Comparison of ENCODE assay signal across 21 cellular contexts in genomic region chr2:141529674-141530073, GRCh38.
"Had no signal": no experiment of that assay in that cellular context is flagged by ENCODE, and none has a peak within 500 bp of the region (broad histone marks: within the 10 kb centered on the region; RNA-seq: fewer than 3 reads in every experiment).

No MANE protein-coding gene starts in this region.

- H3K36me3 ChIP-seq: gastrocnemius medialis, heart right ventricle, neural progenitor cell, pancreas, tibial artery, upper lobe of left lung, vagina had no signal

- ATAC-seq: esophagus mucosa; gastrocnemius medialis; heart right ventricle; natural killer cell; right cardiac atrium; stimulated activated effector memory CD8-positive, alpha-beta T cell treated with anti-CD3 and anti-CD28 coated beads, Interleukin-12 subunit alpha, Interleukin-12 subunit beta, amount 100 ng/mL, for 72 hours; stimulated activated naive CD8-positive, alpha-beta T cell treated with anti-CD3 and anti-CD28 coated beads, Interleukin-15, Interleukin-2, amounts not matched to agents 100 U/mL and 50 U/mL, for 24 hours had no signal

- H3K4me1 ChIP-seq: gastrocnemius medialis, heart right ventricle, neural progenitor cell, tibial artery, upper lobe of left lung, vagina had no signal

- DNase-seq: cortex of kidney; dorsolateral prefrontal cortex; effector memory CD4-positive, alpha-beta T cell; gastrocnemius medialis; heart right ventricle; hypothalamus; kidney glomerular epithelial cell; natural killer cell; occipital lobe; right cardiac atrium; small intestine; stimulated activated CD4-positive, alpha-beta T cell treated with anti-CD3 and anti-CD28 coated beads, Interleukin-2, amount 100 ng/mL, for 48 hours; stimulated activated CD8-positive, alpha-beta memory T cell treated with anti-CD3 and anti-CD28 coated beads, Interleukin-4, amount 100 ng/mL, for 48 hours; stimulated activated naive CD8-positive, alpha-beta T cell treated with anti-CD3 and anti-CD28 coated beads, Interleukin-15, Interleukin-2, amounts not matched to agents 100 U/mL and 50 U/mL, for 24 hours; tibial artery; upper lobe of left lung had no signal

- H3K27ac ChIP-seq: dorsolateral prefrontal cortex, gastrocnemius medialis, heart right ventricle, neural progenitor cell, pancreas, tibial artery, upper lobe of left lung, vagina had no signal

- H3K4me2 ChIP-seq: neural progenitor cell had no signal

- H3K9me3 ChIP-seq: gastrocnemius medialis, heart right ventricle, pancreas, tibial artery, upper lobe of left lung, vagina had no signal

- H3K27me3 ChIP-seq: dorsolateral prefrontal cortex, gastrocnemius medialis, heart right ventricle, neural progenitor cell, pancreas, tibial artery, upper lobe of left lung, vagina had no signal

- H2AFZ ChIP-seq: neural progenitor cell had no signal

- H3K9ac ChIP-seq: neural progenitor cell had no signal

- H3K4me3 ChIP-seq: dorsolateral prefrontal cortex, gastrocnemius medialis, heart right ventricle, neural progenitor cell, pancreas, tibial artery, upper lobe of left lung, vagina had no signal
